ENCODE assay signal across 9 cellular contexts in the genomic region with DNA sequence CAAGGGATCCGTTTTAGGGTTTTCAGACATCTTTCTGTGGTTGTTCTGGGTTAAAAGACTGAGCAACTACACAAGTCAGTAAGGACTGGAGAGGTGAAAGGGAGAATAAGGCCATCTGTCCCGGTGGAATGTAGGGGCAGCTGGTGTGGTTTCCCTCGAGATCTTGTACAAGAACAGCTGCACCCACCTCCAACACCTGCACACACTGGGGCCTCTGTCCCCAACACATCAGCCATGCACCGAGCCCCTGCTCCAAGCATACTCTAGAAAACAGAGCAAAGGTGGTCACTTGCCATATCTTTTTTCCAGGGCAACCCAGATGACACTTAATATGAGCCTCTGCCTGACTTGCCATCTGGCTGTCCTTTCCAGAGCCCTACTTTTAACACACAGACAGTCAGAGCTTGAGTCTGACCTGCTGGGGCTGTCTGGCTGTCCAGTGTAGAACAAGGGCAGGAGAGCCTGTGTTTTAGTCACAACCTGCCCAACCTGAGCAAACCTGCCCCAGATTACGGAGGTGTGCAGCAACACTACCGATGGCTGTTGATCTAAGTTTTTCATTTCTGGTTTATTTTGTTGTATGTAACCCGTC. TPM values are rescaled to one million over a fixed set of nuclear protein-coding genes. Genes with fewer than 3 reads are reported as not detected.
A peak's percentile ranks its signal among the peaks of the same experiment; 100 is the strongest.
DNase-seq lines count a peak whose midpoint lies in the region; ATAC-seq and TF ChIP-seq lines count a peak whose summit lies in the region.
"Had no signal": no experiment of that assay in that cellular context is flagged by ENCODE, and none has a peak within 500 bp of the region (broad histone marks: within the 10 kb centered on the region; RNA-seq: fewer than 3 reads in every experiment).

No MANE protein-coding gene starts in this region.

- H3K27me3 ChIP-seq in BE2C = no peaks in the 10 kb centered on the region

- H3K27me3 Mint-ChIP-seq in central memory CD8-positive, alpha-beta T cell = no peaks in the 10 kb centered on the region
- no peaks in the 10 kb centered on the region for H3K27me3 Mint-ChIP-seq in osteocyte (ENCODE audit: unreplicated experiment)
- H3K27me3 Mint-ChIP-seq: naive thymus-derived CD8-positive, alpha-beta T cell had no signal

- no peaks in the 10 kb centered on the region for H3K9me3 ChIP-seq in BE2C

- peak overlapping the region; percentile 46 for H3K27ac Mint-ChIP-seq in central memory CD8-positive, alpha-beta T cell (ENCODE audit: low read depth)
- H3K27ac Mint-ChIP-seq in osteocyte (ENCODE audit: unreplicated experiment) = peak overlapping the region; percentile 38

- H3K4me1 ChIP-seq in BE2C = no peaks in the 10 kb centered on the region

- H3K9me3 Mint-ChIP-seq in central memory CD8-positive, alpha-beta T cell = no peaks in the 10 kb centered on the region
- H3K9me3 Mint-ChIP-seq in osteocyte (ENCODE audit: unreplicated experiment) = no peaks in the 10 kb centered on the region
- H3K9me3 Mint-ChIP-seq: naive thymus-derived CD8-positive, alpha-beta T cell had no signal

- H3K4me3 Mint-ChIP-seq in central memory CD8-positive, alpha-beta T cell = no peak overlapping the region
- no peak overlapping the region for H3K4me3 Mint-ChIP-seq in osteocyte (ENCODE audit: unreplicated experiment)
- H3K4me3 Mint-ChIP-seq: naive thymus-derived CD8-positive, alpha-beta T cell had no signal

- TF ChIP-seq CTCF in osteocyte (IDR thresholded peaks at IDR 0.05) (no peak), BE2C (IDR thresholded peaks at IDR 0.05; ENCODE audit: low read depth, low read length) (no peak)

- H3K4me3 ChIP-seq in BE2C (ENCODE audit: low read depth, low read length) = no peak overlapping the region

- H3K36me3 ChIP-seq in BE2C = peaks cover 18% of the 10 kb centered on the region

- peaks cover 50% of the 10 kb centered on the region for H3K36me3 Mint-ChIP-seq in central memory CD8-positive, alpha-beta T cell (ENCODE audit: insufficient read depth)
- peaks cover 41% of the 10 kb centered on the region for H3K36me3 Mint-ChIP-seq in osteocyte (ENCODE audit: unreplicated experiment)

- no peak for ATAC-seq in central memory CD8-positive, alpha-beta T cell (replicated peaks; ENCODE audit: extremely low read depth, poor library complexity, severe bottlenecking)
- ATAC-seq in GM19463 (IDR thresholded peaks at IDR 0.05; ENCODE audit: unreplicated experiment) = no peak
- ATAC-seq: naive thymus-derived CD8-positive, alpha-beta T cell had no signal

- H3K4me1 Mint-ChIP-seq in central memory CD8-positive, alpha-beta T cell = peaks cover 4% of the 10 kb centered on the region
- H3K4me1 Mint-ChIP-seq in osteocyte (ENCODE audit: unreplicated experiment) = no peaks in the 10 kb centered on the region

- DNase-seq in LHCN-M2 (ENCODE audit: low read depth) = peak; percentile 41
- DNase-seq in central memory CD8-positive, alpha-beta T cell (ENCODE audit: low spot score in 2 of 2) = no peak
- DNase-seq in osteocyte (ENCODE audit: extremely low spot score, unreplicated experiment) = no peak
- no peak for DNase-seq in BE2C
- DNase-seq: DMS53; naive thymus-derived CD8-positive, alpha-beta T cell; NCI-H1092 treated with DMSO at 0.1 percent for 48 hours; stimulated activated CD4-positive, alpha-beta T cell treated with anti-CD3 and anti-CD28 coated beads, Interleukin-12 subunit alpha, Interleukin-12 subunit beta, amount 100 ng/mL, for 4 hours had no signal

RNA-seq across cellular contexts. Expression of gene MAN2A2, which starts 12.2 kb away (rescaled TPM):
- total RNA-seq in LHCN-M2 (2014; rRNA removed) (5.4 and 6.6 TPM in 2 replicates), osteocyte (65.2 and 70.0 TPM in 2 replicates)
- polyA plus RNA-seq in LHCN-M2 (2012) = 10.1 TPM
- polyA plus RNA-seq in BE2C (2012; ENCODE audit: insufficient read depth, insufficient read length, low read depth) = 111 TPM

RNA-seq across cellular contexts. Expression of gene HDDC3, which starts 17.0 kb away (rescaled TPM):
- 11.9 and 13.2 TPM in 2 replicates for total RNA-seq in LHCN-M2 (2014; rRNA removed)
- polyA plus RNA-seq in LHCN-M2 (2012) = 9.4 TPM
- 9.5 and 11.4 TPM in 2 replicates for total RNA-seq in osteocyte
- 58.6 TPM for polyA plus RNA-seq in BE2C (2012; ENCODE audit: insufficient read depth, insufficient read length, low read depth)

RNA-seq across cellular contexts. Expression of gene UNC45A, which starts 19.8 kb away (rescaled TPM):
- 73.0 and 82.8 TPM in 2 replicates for total RNA-seq in LHCN-M2 (2014; rRNA removed)
- polyA plus RNA-seq in LHCN-M2 (2012) = 81.3 TPM
- total RNA-seq in osteocyte = 83.0 and 83.5 TPM in 2 replicates
- polyA plus RNA-seq in BE2C (2012; ENCODE audit: insufficient read depth, insufficient read length, low read depth) = 83.4 TPM

RNA-seq across cellular contexts. Expression of gene FES, which starts 31.0 kb away (rescaled TPM):
- 0.34 and 0.64 TPM in 2 replicates for total RNA-seq in LHCN-M2 (2014; rRNA removed)
- 0.33 TPM for polyA plus RNA-seq in LHCN-M2 (2012)
- 2.2 and 2.5 TPM in 2 replicates for total RNA-seq in osteocyte
- 11.9 TPM for polyA plus RNA-seq in BE2C (2012; ENCODE audit: insufficient read depth, insufficient read length, low read depth)

RNA-seq across cellular contexts. Expression of gene RCCD1, which starts 39.4 kb away (rescaled TPM):
- total RNA-seq in LHCN-M2 (2014; rRNA removed) = 21.9 and 23.5 TPM in 2 replicates
- 14.4 TPM for polyA plus RNA-seq in LHCN-M2 (2012)
- 12.0 and 12.8 TPM in 2 replicates for total RNA-seq in osteocyte
- 25.5 TPM for polyA plus RNA-seq in BE2C (2012; ENCODE audit: insufficient read depth, insufficient read length, low read depth)
